ENCODE assay signal across 17 cellular contexts in the genomic region with DNA sequence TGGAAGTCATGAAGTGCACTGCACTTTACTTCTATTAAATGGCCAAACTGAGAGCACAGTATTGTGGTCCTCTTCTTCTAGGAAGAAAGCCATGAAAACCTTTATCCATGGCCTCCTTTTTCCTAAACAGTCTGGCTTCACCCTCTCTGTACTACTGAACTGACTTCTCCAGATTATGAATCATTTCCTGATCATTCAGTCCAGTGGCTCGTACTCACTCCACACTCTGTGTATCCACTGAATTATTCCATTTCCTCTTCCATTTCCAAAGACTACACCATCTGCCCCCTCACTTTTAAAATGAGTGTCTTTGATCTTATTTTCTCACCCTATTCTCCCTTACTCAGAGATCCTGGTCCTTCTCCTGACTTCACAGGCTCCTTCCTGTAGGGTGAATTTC. TPM values are rescaled to one million over a fixed set of nuclear protein-coding genes. Genes with fewer than 3 reads are reported as not detected.
DNase-seq lines count a peak whose midpoint lies in the region; TF ChIP-seq lines count a peak whose summit lies in the region.
"Had no signal": no experiment of that assay in that cellular context is flagged by ENCODE, and none has a peak within 500 bp of the region (broad histone marks: within the 10 kb centered on the region; RNA-seq: fewer than 3 reads in every experiment).

No MANE protein-coding gene starts in this region.

- H3K4me1 ChIP-seq in testis (no peaks in the 10 kb centered on the region), esophagus squamous epithelium (no peaks in the 10 kb centered on the region)
- H3K4me1 ChIP-seq: left ventricle myocardium inferior, Peyer's patch had no signal

- H3K27ac ChIP-seq in testis (no peak overlapping the region), esophagus squamous epithelium (no peak overlapping the region)
- H3K27ac ChIP-seq: left ventricle myocardium inferior, Peyer's patch had no signal

- H3K4me3 ChIP-seq in fibroblast of mammary gland (ENCODE audit: control insufficient read depth, low read depth, low read length) (no peak overlapping the region), skeletal muscle cell (ENCODE audit: low read depth, low read length) (no peak overlapping the region), testis (no peak overlapping the region), esophagus squamous epithelium (no peak overlapping the region)
- H3K4me3 ChIP-seq: left ventricle myocardium inferior, Peyer's patch had no signal

- intact Hi-C loops in testis (cut with DNase I; ENCODE audit: low total_unique reads) (no loop called here), esophagus squamous epithelium (cut with DNase I) (no loop called here)

- TF ChIP-seq POLR2A in testis (IDR thresholded peaks at IDR 0.05) (no peak), esophagus squamous epithelium (IDR thresholded peaks at IDR 0.05) (no peak)

- TF ChIP-seq CTCF in fibroblast of mammary gland (conservative IDR thresholded peaks at IDR 0.05; ENCODE audit: control insufficient read depth, insufficient read depth, low read depth, low read length) (no peak), testis (IDR thresholded peaks at IDR 0.05) (no peak), esophagus squamous epithelium (IDR thresholded peaks at IDR 0.05) (no peak)

- no peaks in the 10 kb centered on the region for H3K36me3 ChIP-seq in testis (ENCODE audit: low read depth, missing control alignments)
- no peaks in the 10 kb centered on the region for H3K36me3 ChIP-seq in esophagus squamous epithelium
- H3K36me3 ChIP-seq: left ventricle myocardium inferior, Peyer's patch had no signal

- no peaks in the 10 kb centered on the region for H3K27me3 ChIP-seq in testis
- no peaks in the 10 kb centered on the region for H3K27me3 ChIP-seq in esophagus squamous epithelium
- H3K27me3 ChIP-seq: Peyer's patch had no signal

- DNase-seq in GM03348 (ENCODE audit: low spot score) (peak; percentile 36), RPMI7951 (ENCODE audit: low read depth) (peak; percentile 8), fibroblast of mammary gland (ENCODE audit: low read depth) (peak; percentile 56), skeletal muscle cell (ENCODE audit: low read depth) (peak; percentile 24), testis (no peak), AML-193 (lab: John Stamatoyannopoulos, UW) (no peak), esophagus squamous epithelium (lab: John Stamatoyannopoulos, UW) (no peak)
- DNase-seq: activated CD4-positive, alpha-beta T cell treated with anti-CD3 and anti-CD28 coated beads, Interleukin-2, amount 50 U/mL, for 4 hours; activated T-cell treated with anti-CD3 and anti-CD28 coated beads, Interleukin-2, amount 50 U/mL, for 1 hour; left ventricle myocardium inferior; NCI-H1417; NCI-H2171 treated with DMSO at 0.1 percent for 48 hours; Peyer's patch; stimulated activated CD4-positive, alpha-beta T cell treated with anti-CD3 and anti-CD28 coated beads, Interleukin-4, amount 100 ng/mL, for 24 hours; substantia nigra had no signal

- WGBS in testis, 2 donors: 75 to 84% methylated on average over 1 of the region's 1 CpG
- WGBS in esophagus squamous epithelium, 2 donors: 19 to 35% methylated on average over 1 of the region's 1 CpG

- H3K9me3 ChIP-seq in testis (no peaks in the 10 kb centered on the region), esophagus squamous epithelium (no peaks in the 10 kb centered on the region)
- H3K9me3 ChIP-seq: left ventricle myocardium inferior, Peyer's patch had no signal

RNA-seq across cellular contexts. Expression of a gene that starts 29.7 kb away (rescaled TPM):
- 0.29 and 0.36 TPM in 2 replicates for total RNA-seq in RPMI7951 (2014; rRNA removed; shearing (Covaris generic))
- total RNA-seq in testis: 1 to 10 TPM; 4.4 to 5.5 TPM
- polyA plus RNA-seq in testis (ENCODE audit: insufficient read depth, low read depth, low replicate concordance): 0.80 TPM
- total RNA-seq in esophagus squamous epithelium: under 1 TPM in 3 of 4 donors, not detected in 1; 0.06 to 0.19 (median 0.13) TPM
- total RNA-seq: fibroblast of villous mesenchyme, left ventricle myocardium inferior had no signal
- polyA plus RNA-seq: BJ had no signal

Comparison
In these comparisons a context has a peak if more than half of its experiments do, and no peak if none do; other contexts are left out.
1. DNase-seq: peak in GM03348 (single experiment), RPMI7951 (single experiment), fibroblast of mammary gland (single experiment) and skeletal muscle cell (single experiment); none in testis (single experiment), AML-193 (0 of 2) and esophagus squamous epithelium (single experiment).